Comparison of ENCODE assay signal across 14 cellular contexts in genomic region chr14:33229269-33229924, GRCh38.
A peak's percentile ranks its signal among the peaks of the same experiment; 100 is the strongest.
DNase-seq lines count a peak whose midpoint lies in the region; ATAC-seq and TF ChIP-seq lines count a peak whose summit lies in the region.
"Had no signal": no experiment of that assay in that cellular context is flagged by ENCODE, and none has a peak within 500 bp of the region (broad histone marks: within the 10 kb centered on the region; RNA-seq: fewer than 3 reads in every experiment).

No MANE protein-coding gene starts in this region.

- H3K27ac ChIP-seq in GM23248 = no peak overlapping the region
- H3K27ac ChIP-seq: C4-2B had no signal

- H3K4me1 ChIP-seq in GM23248 (ENCODE audit: insufficient read depth) = no peaks in the 10 kb centered on the region

- peak overlapping the region in 3 of 5 experiments; percentile 21 to 92 (median 71) for H3K27ac Mint-ChIP-seq in brain

- H4K20me1 ChIP-seq in GM23248 (ENCODE audit: insufficient read depth) = no peaks in the 10 kb centered on the region

- H3K27me3 ChIP-seq in GM23248 (replicated peaks; ENCODE audit: insufficient read depth) = peaks cover 13% of the 10 kb centered on the region; the same call in 1 of the 2 replicates

- H3K4me2 ChIP-seq in GM23248 (ENCODE audit: unreplicated experiment) = no peak overlapping the region

- peak overlapping the region in 3 of 5 experiments; percentile 33 to 61 (median 57) for H3K4me3 Mint-ChIP-seq in brain

- no peaks in the 10 kb centered on the region for H3K27me3 Mint-ChIP-seq in brain

- in situ Hi-C loops in GM23248 (cut with MboI) = no loop called here

- H3K9me2 ChIP-seq in GM23248 (ENCODE audit: insufficient read depth) = no peaks in the 10 kb centered on the region

- H3K4me3 ChIP-seq in GM23248 = no peak overlapping the region

- 4 to 8% methylated on average over 10 of the region's 10 CpGs for WGBS in GM23248 (ENCODE audit: low coverage in 1 of 2, low lambda C conversion rate in 2 of 2, missing lambda C conversion rate in 2 of 2), 2 experiments

- DNase-seq in GM23248 (peak; percentile 2), NCI-H2171 treated with DMSO at 0.1 percent for 48 hours (lab: John Stamatoyannopoulos, UW) (peak; percentile 88), myocyte (ENCODE audit: low read depth) (peak; percentile 52), GM20000 (ENCODE audit: low spot score) (no peak), dermis blood vessel endothelial cell (no peak)
- DNase-seq: activated CD4-positive, CD25-positive, alpha-beta regulatory T cell treated with anti-CD3 and anti-CD28 coated beads, Interleukin-2, amount 50 U/mL, for 72 hours; activated T-cell treated with anti-CD3 and anti-CD28 coated beads, Interleukin-2, amount 50 U/mL, for 48 hours; left cardiac atrium; NCI-H446 had no signal

- no peaks in the 10 kb centered on the region for H3K36me3 ChIP-seq in GM23248 (ENCODE audit: low read depth)

- peaks cover 67% of the 10 kb centered on the region for H3K4me1 Mint-ChIP-seq in brain

- H2AFZ ChIP-seq in GM23248 = no peak overlapping the region

- no peak for TF ChIP-seq CTCF in brain (conservative IDR thresholded peaks at IDR 0.05)
- TF ChIP-seq CTCF in GM20000 (IDR thresholded peaks at IDR 0.05; ENCODE audit: extremely low read depth, missing control alignments) = no peak

- no peaks in the 10 kb centered on the region for H3K9me3 ChIP-seq in GM23248 (ENCODE audit: low read depth)

- H3K36me3 Mint-ChIP-seq in brain = no peaks in the 10 kb centered on the region

- H3F3A ChIP-seq in GM23248 (ENCODE audit: insufficient read depth) = no peaks in the 10 kb centered on the region

- ATAC-seq in GM21526 (IDR thresholded peaks at IDR 0.05; ENCODE audit: low FRiP score, unreplicated experiment) (no peak), HG02981 (IDR thresholded peaks at IDR 0.05; ENCODE audit: unreplicated experiment) (no peak)
- ATAC-seq: left cardiac atrium, Right ventricle myocardium inferior had no signal

- no peak overlapping the region for H3K9ac ChIP-seq in GM23248

- no peaks in the 10 kb centered on the region for H3K9me3 Mint-ChIP-seq in brain

- no peaks in the 10 kb centered on the region for H3K79me2 ChIP-seq in GM23248 (ENCODE audit: insufficient read depth)

Comparison
In these comparisons a context has a peak if more than half of its experiments do, and no peak if none do; other contexts are left out.
1. DNase-seq: peak in GM23248 (single experiment), NCI-H2171 treated with DMSO at 0.1 percent for 48 hours (single experiment) and myocyte (single experiment); none in GM20000 (single experiment) and dermis blood vessel endothelial cell (single experiment).